23 cellular contexts compared by ENCODE assay signal in genomic region chr2:72057308-72057707, GRCh38.
"Had no signal": no experiment of that assay in that cellular context is flagged by ENCODE, and none has a peak within 500 bp of the region (broad histone marks: within the 10 kb centered on the region; RNA-seq: fewer than 3 reads in every experiment).

No MANE protein-coding gene starts in this region.

- H3K27ac ChIP-seq: brain microvascular endothelial cell, cardiac muscle cell, Peyer's patch, WERI-Rb-1 had no signal

- DNase-seq: activated CD4-positive, alpha-beta memory T cell treated with anti-CD3 and anti-CD28 coated beads, Interleukin-2, amount 10 ng/mL, durations not matched to agents 7 days and 5 days; activated CD4-positive, alpha-beta T cell treated with anti-CD3 and anti-CD28 coated beads for 36 hours; activated CD4-positive, alpha-beta T cell treated with anti-CD3 and anti-CD28 coated beads, Interleukin-2, amount 50 U/mL, for 1 hour; activated gamma-delta T cell; activated naive CD4-positive, alpha-beta T cell treated with anti-CD3 and anti-CD28 coated beads, Interleukin-2, amount 10 ng/mL, durations not matched to agents 7 days and 5 days; activated naive CD8-positive, alpha-beta T cell treated with anti-CD3 and anti-CD28 coated beads for 36 hours; activated T-cell treated with anti-CD3 and anti-CD28 coated beads for 4 hours; activated T-cell treated with anti-CD3 and anti-CD28 coated beads, Interleukin-2, amount 50 U/mL, for 48 hours; brain microvascular endothelial cell; KG1; NCI-H1092; NCI-H1436; NCI-H1694 treated with DMSO at 0.1 percent for 48 hours; NCI-H2029 treated with DMSO at 0.1 percent for 48 hours; NCI-H510A treated with DMSO at 0.1 percent for 48 hours; NCI-H69; NK-92 treated with Interleukin-12 subunit alpha and Interleukin-12 subunit beta, amount 100 ng/mL, for 24 hours; Peyer's patch; SHP77; T-helper 17 cell; T1000; WERI-Rb-1 had no signal

- H3K4me3 ChIP-seq: cardiac muscle cell, Peyer's patch had no signal

- H3K9me3 ChIP-seq: Peyer's patch had no signal

- H3K4me1 ChIP-seq: Peyer's patch had no signal

- H3K27me3 ChIP-seq: cardiac muscle cell, Peyer's patch had no signal

- H3K36me3 ChIP-seq: brain microvascular endothelial cell, cardiac muscle cell, Peyer's patch, WERI-Rb-1 had no signal
